20 cellular contexts compared by ENCODE assay signal in genomic region chr3:54515439-54516213, GRCh38.
"Had no signal": no experiment of that assay in that cellular context is flagged by ENCODE, and none has a peak within 500 bp of the region (broad histone marks: within the 10 kb centered on the region; RNA-seq: fewer than 3 reads in every experiment).

No MANE protein-coding gene starts in this region.

- H3K9me3 ChIP-seq: colonic mucosa, thoracic aorta, transverse colon had no signal

- H3K27me3 ChIP-seq: colonic mucosa, spleen, transverse colon had no signal

- H3K27me3 Mint-ChIP-seq: stimulated activated memory B cell treated with anti-CD40 and anti-IgM and Interleukin-4, amounts not matched to agents 10 μg/mL and 1 μg/mL and 100 μg/mL, for 72 hours had no signal

- H3K9me3 Mint-ChIP-seq: neural crest cell; stimulated activated naive CD8-positive, alpha-beta T cell treated with anti-CD3 and anti-CD28 coated beads, Interleukin-15, Interleukin-2, amounts not matched to agents 100 ng/mL and 50 ng/mL, for 24 hours had no signal

- H3K27ac Mint-ChIP-seq: endodermal cell; natural killer cell; stimulated activated memory B cell treated with anti-CD40 and anti-IgM and Interleukin-4, amounts not matched to agents 10 μg/mL and 1 μg/mL and 100 μg/mL, for 72 hours; stimulated activated naive CD8-positive, alpha-beta T cell treated with anti-CD3 and anti-CD28 coated beads, Interleukin-15, Interleukin-2, amounts not matched to agents 100 ng/mL and 50 ng/mL, for 24 hours had no signal

- ATAC-seq: left lobe of liver; natural killer cell; sciatic nerve; stimulated activated memory B cell treated with anti-CD40 and anti-IgM and Interleukin-4, amounts not matched to agents 10 μg/mL and 1 μg/mL and 100 μg/mL, for 72 hours had no signal

- H3K4me3 Mint-ChIP-seq: endodermal cell; natural killer cell; neural crest cell; stimulated activated memory B cell treated with anti-CD40 and anti-IgM and Interleukin-4, amounts not matched to agents 10 μg/mL and 1 μg/mL and 100 μg/mL, for 72 hours; stimulated activated naive CD8-positive, alpha-beta T cell treated with anti-CD3 and anti-CD28 coated beads, Interleukin-15, Interleukin-2, amounts not matched to agents 100 ng/mL and 50 ng/mL, for 24 hours had no signal

- H3K36me3 Mint-ChIP-seq: natural killer cell; stimulated activated memory B cell treated with anti-CD40 and anti-IgM and Interleukin-4, amounts not matched to agents 10 μg/mL and 1 μg/mL and 100 μg/mL, for 72 hours had no signal

- DNase-seq: colonic mucosa; dermis blood vessel endothelial cell; effector CD4-positive, alpha-beta T cell; endodermal cell; erythroblast; foreskin melanocyte; hippocampal formation; islet precursor cell; natural killer cell; spleen; stimulated activated CD4-positive, alpha-beta T cell treated with anti-CD3 and anti-CD28 coated beads, Interleukin-15, amount 100 ng/mL, for 24 hours; stimulated activated CD4-positive, alpha-beta T cell treated with anti-CD3 and anti-CD28 coated beads, Interleukin-1b, Interleukin-23, amount 100 ng/mL, for 48 hours; stimulated activated CD4-positive, alpha-beta T cell treated with anti-CD3 and anti-CD28 coated beads, Interleukin-4, amount 100 ng/mL, for 24 hours; transverse colon had no signal

- H3K4me1 Mint-ChIP-seq: endodermal cell; natural killer cell; neural crest cell; stimulated activated memory B cell treated with anti-CD40 and anti-IgM and Interleukin-4, amounts not matched to agents 10 μg/mL and 1 μg/mL and 100 μg/mL, for 72 hours had no signal

- H3K27ac ChIP-seq: colonic mucosa, spleen, thoracic aorta, transverse colon had no signal
